In genomic region chr1:44819594-44820327, GRCh38 we compare ENCODE assay signal across 8 cellular contexts. TPM values are rescaled to one million over a fixed set of nuclear protein-coding genes. Genes with fewer than 3 reads are reported as not detected.
DNase-seq lines count a peak whose midpoint lies in the region; ATAC-seq, FAIRE-seq and TF ChIP-seq lines count a peak whose summit lies in the region.

No MANE protein-coding gene starts in this region.

- no peaks in the 10 kb centered on the region for H3K27me3 ChIP-seq in suprapubic skin

- TF ChIP-seq EP300 in suprapubic skin (IDR thresholded peaks at IDR 0.05) = no peak

- peak overlapping the region; percentile 91 for H3K27ac ChIP-seq in suprapubic skin

- TF ChIP-seq CTCF in suprapubic skin (IDR thresholded peaks at IDR 0.05) = no peak

- H3K36me3 ChIP-seq in suprapubic skin = no peaks in the 10 kb centered on the region

- ATAC-seq in GM19328 (IDR thresholded peaks at IDR 0.05; ENCODE audit: unreplicated experiment) = peak; percentile 76
- peak; percentile 81 for ATAC-seq in HG03460 (IDR thresholded peaks at IDR 0.05; ENCODE audit: unreplicated experiment)

- FAIRE-seq in frontal cortex (lab: Jason Lieb, UNC) = no peak

- peaks cover 34% of the 10 kb centered on the region for H3K4me1 ChIP-seq in suprapubic skin

- peak overlapping the region; percentile 57 for H3K4me3 ChIP-seq in suprapubic skin

- H3K9me3 ChIP-seq in suprapubic skin = no peaks in the 10 kb centered on the region

- WGBS in suprapubic skin = 3% methylated on average over 34 of the region's 34 CpGs

- TF ChIP-seq POLR2A in Raji (IDR thresholded peaks at IDR 0.05; ENCODE audit: insufficient read depth, low read depth, low read length) (peak; percentile 98), suprapubic skin (IDR thresholded peaks at IDR 0.05) (peak; percentile 87 to 88)

- DNase-seq in C1 segment of cervical spinal cord (lab: John Stamatoyannopoulos, UW) (peak in 11 of 14 donors; percentile 37 to 84 (median 67)), frontal cortex (ENCODE audit: low spot score in 2 of 2) (peak; percentile 74 to 82), non-pigmented ciliary epithelial cell (ENCODE audit: low read depth) (peak; percentile 57), suprapubic skin (ENCODE audit: low spot score in 2 of 2) (peak; percentile 90 to 93)
- DNase-seq in activated naive CD4-positive, alpha-beta T cell treated with Interleukin-2 at 50 U/mL for 16 hours = peak; percentile 79

RNA-seq across cellular contexts. Expression of gene BTBD19, which starts 11.4 kb away (rescaled TPM):
- under 0.01 TPM for total RNA-seq in frontal cortex
- 1 to 10 TPM; 1.2 to 7.3 (median 4.4) TPM for total RNA-seq in suprapubic skin

RNA-seq across cellular contexts. Expression of gene DYNLT4, which starts 12.6 kb away (rescaled TPM):
- total RNA-seq in frontal cortex (not detected), suprapubic skin (not detected)

RNA-seq across cellular contexts. Expression of gene PLK3, which starts 19.6 kb away (rescaled TPM):
- 10.2 TPM for total RNA-seq in frontal cortex
- total RNA-seq in suprapubic skin = 100 to 1,000 TPM in 2 of 4 donors, 10 to 100 TPM in 2; 63.7 to 135 (median 91.1) TPM

RNA-seq across cellular contexts. Expression of gene PTCH2, which starts 23.3 kb away (rescaled TPM):
- total RNA-seq in frontal cortex = 0.82 TPM
- 1 to 10 TPM; 1.2 to 2.4 (median 1.5) TPM for total RNA-seq in suprapubic skin

RNA-seq across cellular contexts. Expression of gene BEST4, which starts 31.8 kb away (rescaled TPM):
- total RNA-seq in frontal cortex = 0.41 TPM
- total RNA-seq in suprapubic skin = under 1 TPM in 3 of 4 donors, not detected in 1; 0.30 to 0.72 (median 0.30) TPM

Comparison
In these comparisons a context has a peak if more than half of its experiments do, and no peak if none do; other contexts are left out.
1. Peak in every context shown above with its lines: DNase-seq, ATAC-seq, H3K4me3 ChIP-seq and H3K27ac ChIP-seq.